In genomic region chr1:199859525-199859924, GRCh38 we compare ENCODE assay signal across 8 cellular contexts.
DNase-seq lines count a peak whose midpoint lies in the region; ATAC-seq, FAIRE-seq and TF ChIP-seq lines count a peak whose summit lies in the region.

No MANE protein-coding gene starts in this region.

- DNase-seq in GM03348 (ENCODE audit: low spot score) (peak; percentile 42), NCI-H2227 (lab: John Stamatoyannopoulos, UW; ENCODE audit: unreplicated experiment) (peak; percentile 7), bronchial epithelial cell (ENCODE audit: low read depth) (peak; percentile 92), omental fat pad (ENCODE audit: low spot score) (no peak), transverse colon (no peak), C1 segment of cervical spinal cord (lab: John Stamatoyannopoulos, UW) (no peak), NCI-H82 (lab: John Stamatoyannopoulos, UW) (no peak)
- DNase-seq in activated CD4-positive, alpha-beta T cell treated with anti-CD3 and anti-CD28 coated beads, Interleukin-2, amount 10 ng/mL, durations not matched to agents 7 days and 5 days = no peak

- WGBS in transverse colon (ENCODE audit: low coverage in 1 of 2), 2 donors = 40 to 66% methylated on average over 3 of the region's 3 CpGs

- TF ChIP-seq POLR2A in transverse colon (IDR thresholded peaks at IDR 0.05) = no peak

- H3K27me3 ChIP-seq in bronchial epithelial cell (ENCODE audit: control insufficient read depth, insufficient read depth, low read length) (no peaks in the 10 kb centered on the region), transverse colon (no peaks in the 10 kb centered on the region)

- H3K4me3 Mint-ChIP-seq in activated CD4-positive, alpha-beta T cell treated with anti-CD3 and anti-CD28 coated beads, Interleukin-2, amount 10 ng/mL, durations not matched to agents 7 days and 5 days = no peak overlapping the region

- FAIRE-seq in bronchial epithelial cell (lab: Jason Lieb, UNC) = no peak

- CTCF ChIA-PET in activated CD4-positive, alpha-beta T cell treated with anti-CD3 and anti-CD28 coated beads, Interleukin-2, amount 10 ng/mL, durations not matched to agents 7 days and 5 days (lab: Charles Lee) = interaction anchor here (0.6 to 0.8 kb wide), 2 partner anchors 12 to 282 kb away, joined by 3 to 4 read pairs; no protein-coding TSS in a partner anchor

- no peak overlapping the region for H3K27ac Mint-ChIP-seq in activated CD4-positive, alpha-beta T cell treated with anti-CD3 and anti-CD28 coated beads, Interleukin-2, amount 10 ng/mL, durations not matched to agents 7 days and 5 days

- TF ChIP-seq EP300 in transverse colon (IDR thresholded peaks at IDR 0.05; ENCODE audit: low read depth) = no peak

- H3K27me3 Mint-ChIP-seq in activated CD4-positive, alpha-beta T cell treated with anti-CD3 and anti-CD28 coated beads, Interleukin-2, amount 10 ng/mL, durations not matched to agents 7 days and 5 days = peaks cover 10% of the 10 kb centered on the region

- no peaks in the 10 kb centered on the region for H3K36me3 ChIP-seq in bronchial epithelial cell (ENCODE audit: control insufficient read depth, insufficient read depth, low read length)
- no peaks in the 10 kb centered on the region for H3K36me3 ChIP-seq in transverse colon

- no peaks in the 10 kb centered on the region for H3K9me3 ChIP-seq in transverse colon

- no peaks in the 10 kb centered on the region for H3K4me1 ChIP-seq in transverse colon

- H3K4me1 Mint-ChIP-seq in activated CD4-positive, alpha-beta T cell treated with anti-CD3 and anti-CD28 coated beads, Interleukin-2, amount 10 ng/mL, durations not matched to agents 7 days and 5 days = peaks cover 4% of the 10 kb centered on the region

- H3K27ac ChIP-seq in transverse colon = no peak overlapping the region

- TF ChIP-seq CTCF in bronchial epithelial cell (IDR thresholded peaks at IDR 0.05; ENCODE audit: insufficient read depth, low read length, severe bottlenecking) (no peak), omental fat pad (IDR thresholded peaks at IDR 0.05) (no peak), transverse colon (IDR thresholded peaks at IDR 0.05) (no peak)

- POLR2A ChIA-PET in activated CD4-positive, alpha-beta T cell treated with anti-CD3 and anti-CD28 coated beads, Interleukin-2, amount 10 ng/mL, durations not matched to agents 7 days and 5 days (lab: Charles Lee) = no interaction called here

- in situ Hi-C loops in transverse colon (cut with MboI; ENCODE audit: low pct_ligation_motif_present in 1 of 4, low pct_unique_long_range_greater_than_20kb in 1 of 4, low sequenced_read_pairs in 3 of 4) = no loop called here

- H3K36me3 Mint-ChIP-seq in activated CD4-positive, alpha-beta T cell treated with anti-CD3 and anti-CD28 coated beads, Interleukin-2, amount 10 ng/mL, durations not matched to agents 7 days and 5 days (ENCODE audit: low read depth) = no peaks in the 10 kb centered on the region

- no peak overlapping the region for H3K4me3 ChIP-seq in bronchial epithelial cell (ENCODE audit: low read depth, low read length)
- no peak overlapping the region for H3K4me3 ChIP-seq in transverse colon

- no peaks in the 10 kb centered on the region for H3K9me3 Mint-ChIP-seq in activated CD4-positive, alpha-beta T cell treated with anti-CD3 and anti-CD28 coated beads, Interleukin-2, amount 10 ng/mL, durations not matched to agents 7 days and 5 days

- intact Hi-C loops in transverse colon (cut with DNase I; ENCODE audit: low total_unique reads) = no loop called here

- ATAC-seq in omental fat pad (ENCODE audit: low FRiP score) = peak; percentile 37

Comparison
In these comparisons a context has a peak if more than half of its experiments do, and no peak if none do; other contexts are left out.
1. DNase-seq: peak in GM03348 (single experiment), NCI-H2227 (single experiment) and bronchial epithelial cell (single experiment); none in omental fat pad (single experiment), transverse colon (single experiment), C1 segment of cervical spinal cord (0 of 14), NCI-H82 (single experiment) and activated CD4-positive, alpha-beta T cell treated with anti-CD3 and anti-CD28 coated beads, Interleukin-2, amount 10 ng/mL, durations not matched to agents 7 days and 5 days (single experiment).